Comparison of ENCODE assay signal across 9 cellular contexts in the genomic region with DNA sequence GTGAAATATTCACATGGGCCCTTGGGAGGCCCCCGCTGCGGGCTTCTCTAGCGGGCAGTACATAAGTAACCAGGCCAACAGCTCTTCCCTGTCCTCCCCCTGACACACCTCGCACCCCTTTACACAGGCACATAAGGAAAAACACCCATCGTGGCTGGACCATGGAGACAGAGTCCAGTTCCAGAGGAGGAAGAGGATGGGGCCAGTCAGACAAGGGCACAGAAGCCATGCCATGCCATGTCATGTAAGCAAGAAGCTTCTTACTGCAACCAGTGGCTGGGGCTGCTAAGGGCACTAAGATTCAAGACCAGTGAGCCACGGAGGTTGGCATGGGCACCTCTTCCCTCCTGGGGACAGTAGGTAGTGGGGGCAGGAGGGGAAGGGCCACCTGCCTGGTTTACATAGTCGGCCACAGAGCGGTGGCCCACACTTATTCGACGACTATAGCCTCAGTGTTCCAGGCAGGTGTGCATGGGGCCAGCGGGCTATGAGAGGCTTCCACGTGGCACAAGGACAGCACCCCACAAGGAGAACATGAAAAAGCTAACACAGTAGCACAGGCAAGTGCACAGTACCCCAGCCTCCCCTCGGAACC. TPM values are rescaled to one million over a fixed set of nuclear protein-coding genes. Genes with fewer than 3 reads are reported as not detected.
DNase-seq lines count a peak whose midpoint lies in the region; ATAC-seq and TF ChIP-seq lines count a peak whose summit lies in the region.
"Had no signal": no experiment of that assay in that cellular context is flagged by ENCODE, and none has a peak within 500 bp of the region (broad histone marks: within the 10 kb centered on the region; RNA-seq: fewer than 3 reads in every experiment).

No MANE protein-coding gene starts in this region.

- CTCF ChIA-PET in IMR-90 (lab: Yijun Ruan, JAX): interaction anchor here (1.7 kb wide), 1 partner anchor 396 kb away, joined by 5 read pairs; no protein-coding TSS in a partner anchor

- H3K4me1 ChIP-seq in DND-41 (ENCODE audit: insufficient read depth, low read length) (peaks cover 24% of the 10 kb centered on the region), IMR-90 (ENCODE audit: control insufficient read depth, insufficient read depth, low read length) (peaks cover 4% of the 10 kb centered on the region; the same call in 1 of the 2 replicates), transverse colon (peaks cover 9 to 19% (median 13%) of the 10 kb centered on the region in 4 donors)

- H4K5ac ChIP-seq in IMR-90 (ENCODE audit: low read depth, low read length): no peak overlapping the region

- no peaks in the 10 kb centered on the region for H3K79me2 ChIP-seq in DND-41 (ENCODE audit: insufficient read depth, low read length)

- H3K27me3 ChIP-seq in DND-41 (ENCODE audit: insufficient read depth, low read length, poor library complexity) (peaks cover 19% of the 10 kb centered on the region), IMR-90 (ENCODE audit: control insufficient read depth, insufficient read depth, low read length) (peaks cover 35% of the 10 kb centered on the region), transverse colon (peaks cover 18% of the 10 kb centered on the region)

- no peak for TF ChIP-seq EP300 in transverse colon (IDR thresholded peaks at IDR 0.05; ENCODE audit: low read depth)

- ATAC-seq in DND-41 (ENCODE audit: insufficient read depth, low read depth) (no peak), IMR-90 (ENCODE audit: low read depth) (no peak), HG03565 (IDR thresholded peaks at IDR 0.05; ENCODE audit: unreplicated experiment) (no peak), HG02970 (IDR thresholded peaks at IDR 0.05; ENCODE audit: low FRiP score, unreplicated experiment) (no peak)

- H4K91ac ChIP-seq in IMR-90 (ENCODE audit: insufficient read depth, low read depth, low read length): no peak overlapping the region

- no peak for TF ChIP-seq RAD21 in IMR-90 (IDR thresholded peaks at IDR 0.05; ENCODE audit: low read length)

- H3K79me1 ChIP-seq in IMR-90 (ENCODE audit: low read depth in 1 of 2, low read length in 2 of 2): no peaks in the 10 kb centered on the region

- dilution Hi-C loops in IMR-90 (cut with HindIII; ENCODE audit: low sequenced_read_pairs, unreplicated experiment): no loop called here

- H3K27me3 Mint-ChIP-seq in activated naive CD8-positive, alpha-beta T cell: peaks cover 6% of the 10 kb centered on the region
- H3K27me3 Mint-ChIP-seq in nephron progenitor cell (ENCODE audit: low read depth, poor library complexity): peaks cover 18% of the 10 kb centered on the region

- H3K9me3 ChIP-seq in DND-41 (ENCODE audit: insufficient read depth, low read length, severe bottlenecking) (no peaks in the 10 kb centered on the region), IMR-90 (ENCODE audit: control insufficient read depth, insufficient read depth, low read length) (no peaks in the 10 kb centered on the region), transverse colon (no peaks in the 10 kb centered on the region)

- no TSS peak for BruUV-seq in IMR-90 (replicated peaks; lab: Mats Ljungman, UMichigan)

- H3K4me3 ChIP-seq in DND-41 (ENCODE audit: low read depth in 1 of 2, low read length in 2 of 2) (peak overlapping the region in 1 of 2 experiments; percentile 76; a peak in 2 of 4 replicates), IMR-90 (ENCODE audit: insufficient read depth, low read depth, low read length) (no peak overlapping the region), transverse colon (no peak overlapping the region)

- no peak overlapping the region for H3K14ac ChIP-seq in IMR-90 (replicated peaks; ENCODE audit: low read depth, low read length)

- H2AFZ ChIP-seq in DND-41 (ENCODE audit: low read depth, low read length): peak overlapping the region; percentile 82
- peak overlapping the region; percentile 95 for H2AFZ ChIP-seq in IMR-90 (replicated peaks; ENCODE audit: low read length, poor library complexity)

- H2BK20ac ChIP-seq in IMR-90 (ENCODE audit: low read depth, low read length): no peak overlapping the region

- POLR2A ChIA-PET in IMR-90 (lab: Charles Lee; ENCODE audit: unreplicated experiment): no interaction called here

- no peak overlapping the region for H3K23ac ChIP-seq in IMR-90 (ENCODE audit: low read depth, low read length)

- peak overlapping the region; percentile 84 for H2AK9ac ChIP-seq in IMR-90 (replicated peaks; ENCODE audit: low read depth, low read length, poor library complexity)

- H3K4ac ChIP-seq in IMR-90 (ENCODE audit: low read depth, low read length): no peak overlapping the region

- no peak overlapping the region for H3K27ac Mint-ChIP-seq in activated naive CD8-positive, alpha-beta T cell
- no peak overlapping the region for H3K27ac Mint-ChIP-seq in nephron progenitor cell

- no peak overlapping the region for H2BK15ac ChIP-seq in IMR-90 (ENCODE audit: low read depth, low read length)

- peaks cover 23% of the 10 kb centered on the region for H3K4me1 Mint-ChIP-seq in activated naive CD8-positive, alpha-beta T cell (ENCODE audit: low read depth)
- peaks cover 31% of the 10 kb centered on the region for H3K4me1 Mint-ChIP-seq in nephron progenitor cell

- no peaks in the 10 kb centered on the region for H3K36me3 Mint-ChIP-seq in activated naive CD8-positive, alpha-beta T cell
- no peaks in the 10 kb centered on the region for H3K36me3 Mint-ChIP-seq in nephron progenitor cell (ENCODE audit: low read depth)

- no peaks in the 10 kb centered on the region for H3K9me1 ChIP-seq in IMR-90 (ENCODE audit: insufficient read depth, low read length)

- no peak for TF ChIP-seq CTCF in DND-41 (IDR thresholded peaks at IDR 0.05; ENCODE audit: borderline replicate concordance, extremely low read depth, low read length, poor library complexity, severe bottlenecking)
- TF ChIP-seq CTCF in IMR-90 (conservative IDR thresholded peaks at IDR 0.05; ENCODE audit: low read depth, low read length): no peak
- TF ChIP-seq CTCF in nephron progenitor cell (IDR thresholded peaks at IDR 0.05): no peak
- TF ChIP-seq CTCF in transverse colon (IDR thresholded peaks at IDR 0.05): no peak

- H3K18ac ChIP-seq in IMR-90 (ENCODE audit: low read depth, low read length): no peak overlapping the region

- TF ChIP-seq POLR2A in IMR-90 (IDR thresholded peaks at IDR 0.05; ENCODE audit: low read depth, low read length): no peak
- TF ChIP-seq POLR2A in transverse colon (IDR thresholded peaks at IDR 0.05): no peak

- H2AK5ac ChIP-seq in IMR-90 (ENCODE audit: low read depth, low read length): peak overlapping the region; percentile 66; the same call in 1 of the 2 replicates

- H3K27ac ChIP-seq in DND-41 (ENCODE audit: low read length) (no peak overlapping the region), IMR-90 (ENCODE audit: insufficient read depth, low read length) (no peak overlapping the region), transverse colon (no peak overlapping the region)

- H3K9me3 Mint-ChIP-seq in activated naive CD8-positive, alpha-beta T cell (ENCODE audit: low read depth): no peaks in the 10 kb centered on the region
- no peaks in the 10 kb centered on the region for H3K9me3 Mint-ChIP-seq in nephron progenitor cell

- DNase-seq in DND-41 (no peak), IMR-90 (no peak), nephron progenitor cell (no peak), transverse colon (no peak), COR-L47 (lab: John Stamatoyannopoulos, UW) (no peak)

- intact Hi-C loops in IMR-90 (cut with micrococcal nuclease) (loop anchor here (1.0 to 10.0 kb wide), 3 partner anchors 259 to 582 kb away; a partner anchor contains a TSS), transverse colon (cut with DNase I; ENCODE audit: low total_unique reads) (no loop called here)

- H3K4me3 Mint-ChIP-seq in activated naive CD8-positive, alpha-beta T cell: peak overlapping the region; percentile 82
- peak overlapping the region; percentile 82 for H3K4me3 Mint-ChIP-seq in nephron progenitor cell

- H2BK5ac ChIP-seq in IMR-90 (ENCODE audit: low read depth, low read length, poor library complexity, severe bottlenecking): no peak overlapping the region

- WGBS in IMR-90 (ENCODE audit: extremely low coverage in 2 of 2, insufficient read length in 1 of 2), 2 experiments: 20% methylated on average over 2 of the region's 13 CpGs; no CpG with 5 or more reads in 1 of the 2 experiments
- WGBS in transverse colon (ENCODE audit: low coverage in 1 of 2), 2 donors: 46 to 81% methylated on average over 4 to 13 of the region's 13 CpGs

- in situ Hi-C loops in IMR-90 (cut with MboI; ENCODE audit: low sequenced_read_pairs): loop anchor here (5.0 to 10.0 kb wide), 2 partner anchors 249 to 402 kb away; no protein-coding TSS in a partner anchor
- in situ Hi-C loops in transverse colon (cut with MboI; ENCODE audit: low pct_ligation_motif_present in 1 of 4, low pct_unique_long_range_greater_than_20kb in 1 of 4, low sequenced_read_pairs in 3 of 4): no loop called here

- no peak overlapping the region for H2BK120ac ChIP-seq in IMR-90 (ENCODE audit: low read depth, low read length)

- no peak overlapping the region for H4K8ac ChIP-seq in IMR-90 (ENCODE audit: low read depth in 2 of 2, low read length in 2 of 2)

- H3K36me3 ChIP-seq in DND-41 (ENCODE audit: insufficient read depth, low read length) (no peaks in the 10 kb centered on the region), IMR-90 (ENCODE audit: control insufficient read depth, insufficient read depth, low read length) (no peaks in the 10 kb centered on the region), transverse colon (no peaks in the 10 kb centered on the region)

- H3K9ac ChIP-seq in DND-41 (ENCODE audit: low read depth, low read length) (peak overlapping the region; percentile 60), IMR-90 (ENCODE audit: low read depth, low read length) (no peak overlapping the region)

- no peaks in the 10 kb centered on the region for H4K20me1 ChIP-seq in DND-41 (ENCODE audit: insufficient read depth, low read length)
- no peaks in the 10 kb centered on the region; the same call in 1 of the 2 replicates for H4K20me1 ChIP-seq in IMR-90 (ENCODE audit: insufficient read depth, low read length)

- peak overlapping the region; percentile 100 for H3K4me2 ChIP-seq in DND-41 (ENCODE audit: insufficient read depth, low read length)
- H3K4me2 ChIP-seq in IMR-90 (ENCODE audit: low read depth, low read length): no peak overlapping the region; the same call in 1 of the 2 replicates

- no peak overlapping the region for H3K56ac ChIP-seq in IMR-90 (ENCODE audit: extremely low read depth, insufficient read depth, low read length)

TF ChIP-seq in IMR-90, 13 proteins besides CTCF, POLR2A, EP300 and RAD21 (continues in another document):
- TF ChIP-seq BHLHE40 (IDR thresholded peaks at IDR 0.05; ENCODE audit: low read depth, low read length) (no peak), NFE2L2 (IDR thresholded peaks at IDR 0.05; ENCODE audit: low read depth, low read length) (no peak), RCOR1 (IDR thresholded peaks at IDR 0.05; ENCODE audit: insufficient replicate concordance, low read length) (no peak), FOS (IDR thresholded peaks at IDR 0.05; ENCODE audit: low read depth, low read length) (no peak), CHD1 (IDR thresholded peaks at IDR 0.05; ENCODE audit: low read depth, low read length) (no peak)

RNA-seq across cellular contexts. Expression of a gene that starts 5.7 kb away (rescaled TPM):
- total RNA-seq in IMR-90 (2012; rRNA removed): 0.18 and 0.28 TPM in 2 replicates
- polyA plus RNA-seq in IMR-90 (2012; rRNA removed): 0.46 and 0.50 TPM in 2 replicates
- polyA plus RNA-seq in IMR-90 (2012; cell fraction: cytosol; rRNA removed): 0.17 and 0.60 TPM in 2 replicates
- polyA plus RNA-seq in IMR-90 (2012; cell fraction: nucleus; rRNA removed; ENCODE audit: low replicate concordance): 0.23 and 0.26 TPM in 2 replicates
- under 1 TPM in 2 of 4 donors, not detected in 2; 0.40 to 0.79 TPM for total RNA-seq in transverse colon
- total RNA-seq: pulmonary artery endothelial cell had no signal
